ENCODE assay signal across 1 cellular context in the genomic region with DNA sequence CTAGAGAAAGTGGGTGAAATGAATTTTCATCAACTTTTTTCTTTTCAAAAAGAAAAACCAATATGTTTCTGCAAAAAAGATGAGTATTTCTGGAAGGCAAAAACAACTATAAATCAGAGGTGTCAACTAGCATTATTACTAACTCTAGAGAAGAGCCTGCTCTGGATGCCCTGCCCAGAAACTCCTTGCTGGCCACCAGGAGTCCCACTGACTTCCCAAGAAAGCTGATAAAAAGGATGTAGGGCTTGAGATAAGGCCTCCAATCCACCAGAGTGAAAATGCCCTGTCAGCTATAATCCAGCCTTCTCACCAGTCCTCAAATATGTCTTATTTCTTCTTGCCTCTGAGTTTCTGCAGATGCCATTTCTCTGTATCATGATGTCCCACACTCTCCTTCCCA.
TF ChIP-seq lines count a peak whose summit lies in the region.

No MANE protein-coding gene starts in this region.

TF ChIP-seq in HepG2, 621 proteins besides CTCF, POLR2A, EP300 and RAD21 (continued from another document):
- TF ChIP-seq, protein P1, sequence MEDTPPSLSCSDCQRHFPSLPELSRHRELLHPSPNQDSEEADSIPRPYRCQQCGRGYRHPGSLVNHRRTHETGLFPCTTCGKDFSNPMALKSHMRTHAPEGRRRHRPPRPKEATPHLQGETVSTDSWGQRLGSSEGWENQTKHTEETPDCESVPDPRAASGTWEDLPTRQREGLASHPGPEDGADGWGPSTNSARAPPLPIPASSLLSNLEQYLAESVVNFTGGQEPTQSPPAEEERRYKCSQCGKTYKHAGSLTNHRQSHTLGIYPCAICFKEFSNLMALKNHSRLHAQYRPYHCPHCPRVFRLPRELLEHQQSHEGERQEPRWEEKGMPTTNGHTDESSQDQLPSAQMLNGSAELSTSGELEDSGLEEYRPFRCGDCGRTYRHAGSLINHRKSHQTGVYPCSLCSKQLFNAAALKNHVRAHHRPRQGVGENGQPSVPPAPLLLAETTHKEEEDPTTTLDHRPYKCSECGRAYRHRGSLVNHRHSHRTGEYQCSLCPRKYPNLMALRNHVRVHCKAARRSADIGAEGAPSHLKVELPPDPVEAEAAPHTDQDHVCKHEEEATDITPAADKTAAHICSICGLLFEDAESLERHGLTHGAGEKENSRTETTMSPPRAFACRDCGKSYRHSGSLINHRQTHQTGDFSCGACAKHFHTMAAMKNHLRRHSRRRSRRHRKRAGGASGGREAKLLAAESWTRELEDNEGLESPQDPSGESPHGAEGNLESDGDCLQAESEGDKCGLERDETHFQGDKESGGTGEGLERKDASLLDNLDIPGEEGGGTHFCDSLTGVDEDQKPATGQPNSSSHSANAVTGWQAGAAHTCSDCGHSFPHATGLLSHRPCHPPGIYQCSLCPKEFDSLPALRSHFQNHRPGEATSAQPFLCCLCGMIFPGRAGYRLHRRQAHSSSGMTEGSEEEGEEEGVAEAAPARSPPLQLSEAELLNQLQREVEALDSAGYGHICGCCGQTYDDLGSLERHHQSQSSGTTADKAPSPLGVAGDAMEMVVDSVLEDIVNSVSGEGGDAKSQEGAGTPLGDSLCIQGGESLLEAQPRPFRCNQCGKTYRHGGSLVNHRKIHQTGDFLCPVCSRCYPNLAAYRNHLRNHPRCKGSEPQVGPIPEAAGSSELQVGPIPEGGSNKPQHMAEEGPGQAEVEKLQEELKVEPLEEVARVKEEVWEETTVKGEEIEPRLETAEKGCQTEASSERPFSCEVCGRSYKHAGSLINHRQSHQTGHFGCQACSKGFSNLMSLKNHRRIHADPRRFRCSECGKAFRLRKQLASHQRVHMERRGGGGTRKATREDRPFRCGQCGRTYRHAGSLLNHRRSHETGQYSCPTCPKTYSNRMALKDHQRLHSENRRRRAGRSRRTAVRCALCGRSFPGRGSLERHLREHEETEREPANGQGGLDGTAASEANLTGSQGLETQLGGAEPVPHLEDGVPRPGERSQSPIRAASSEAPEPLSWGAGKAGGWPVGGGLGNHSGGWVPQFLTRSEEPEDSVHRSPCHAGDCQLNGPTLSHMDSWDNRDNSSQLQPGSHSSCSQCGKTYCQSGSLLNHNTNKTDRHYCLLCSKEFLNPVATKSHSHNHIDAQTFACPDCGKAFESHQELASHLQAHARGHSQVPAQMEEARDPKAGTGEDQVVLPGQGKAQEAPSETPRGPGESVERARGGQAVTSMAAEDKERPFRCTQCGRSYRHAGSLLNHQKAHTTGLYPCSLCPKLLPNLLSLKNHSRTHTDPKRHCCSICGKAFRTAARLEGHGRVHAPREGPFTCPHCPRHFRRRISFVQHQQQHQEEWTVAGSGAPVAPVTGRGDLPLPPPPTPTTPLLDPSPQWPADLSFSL (CRISPR knock-in tag; IDR thresholded peaks at IDR 0.05), result no peak
- TF ChIP-seq MAFK (conservative IDR thresholded peaks at IDR 0.05 in 1 of 2, IDR thresholded peaks at IDR 0.05 in 1 of 2; ENCODE audit: low read length in 2 of 2) (peak; percentile 90 to 93), ZBTB3 (CRISPR knock-in tag; IDR thresholded peaks at IDR 0.05; ENCODE audit: borderline replicate concordance, low read depth) (no peak)
